In the genomic region with DNA sequence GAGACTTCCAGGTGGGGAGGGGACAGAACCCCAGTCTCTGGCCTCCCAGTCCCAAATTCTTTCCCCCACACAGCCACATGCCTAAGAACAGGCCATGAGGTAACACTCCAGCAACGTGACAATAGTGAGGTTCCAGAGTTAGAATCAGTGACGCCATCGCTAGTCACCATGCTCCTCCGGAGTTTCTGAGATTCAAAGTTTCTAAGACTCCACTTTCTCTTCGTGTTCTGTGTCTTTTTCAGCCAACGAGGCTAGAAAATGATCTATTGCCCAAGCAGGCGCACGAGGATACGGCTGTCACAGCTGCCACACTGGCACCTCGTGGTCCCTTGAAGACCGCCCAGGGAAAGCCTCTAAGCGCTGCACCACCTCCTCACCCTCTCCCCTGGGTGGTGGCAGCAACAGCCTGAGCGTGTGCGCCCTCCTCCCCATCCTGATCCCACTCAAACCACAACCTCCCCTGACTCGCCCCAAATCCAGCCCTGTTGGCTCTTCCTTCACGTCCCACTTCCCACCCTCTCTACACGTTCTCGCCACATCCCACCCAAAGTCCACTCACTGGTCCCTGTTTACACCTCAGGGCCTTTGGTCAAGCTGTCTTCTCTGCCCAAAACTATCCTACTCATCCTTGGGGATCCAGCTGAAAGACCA, we compare ENCODE assay signal across 6 cellular contexts. TPM values are rescaled to one million over a fixed set of nuclear protein-coding genes. Genes with fewer than 3 reads are reported as not detected.
DNase-seq lines count a peak whose midpoint lies in the region; ATAC-seq and TF ChIP-seq lines count a peak whose summit lies in the region.

No MANE protein-coding gene starts in this region.

- H3K4me3 Mint-ChIP-seq in activated T-cell treated with anti-CD3 and anti-CD28 coated beads, Interleukin-2, amount 50 U/mL, for 72 hours = peak overlapping the region; percentile 97 to 98

- no peaks in the 10 kb centered on the region for H3K27me3 ChIP-seq in thoracic aorta (replicated peaks; ENCODE audit: insufficient read depth)

- DNase-seq in COLO668 (lab: John Stamatoyannopoulos, UW; ENCODE audit: unreplicated experiment) (peak; percentile 37), Kasumi-1 (lab: John Stamatoyannopoulos, UW) (peak; percentile 67 to 80), kidney tubule cell (ENCODE audit: low spot score) (peak; percentile 59), thoracic aorta (ENCODE audit: low spot score) (no peak)
- DNase-seq in activated T-cell treated with anti-CD3 and anti-CD28 coated beads, Interleukin-2, amount 50 U/mL, for 72 hours = peak; percentile 54 to 62

- H3K27ac ChIP-seq in thoracic aorta = peak overlapping the region; percentile 87

- peak overlapping the region; percentile 96 for H3K4me3 ChIP-seq in thoracic aorta

- peaks cover 15 to 28% of the 10 kb centered on the region in 2 donors for H3K4me1 ChIP-seq in thoracic aorta (ENCODE audit: control insufficient read depth in 1 of 2, low read depth in 2 of 2)

- no peaks in the 10 kb centered on the region for H3K36me3 ChIP-seq in thoracic aorta

- H3K36me3 Mint-ChIP-seq in activated T-cell treated with anti-CD3 and anti-CD28 coated beads, Interleukin-2, amount 50 U/mL, for 72 hours (ENCODE audit: insufficient read depth in 2 of 2) = peaks cover 0 to 6% of the 10 kb centered on the region in 2 donors

- H3K27ac Mint-ChIP-seq in activated T-cell treated with anti-CD3 and anti-CD28 coated beads, Interleukin-2, amount 50 U/mL, for 72 hours = peak overlapping the region; percentile 96

- H3K4me1 Mint-ChIP-seq in activated T-cell treated with anti-CD3 and anti-CD28 coated beads, Interleukin-2, amount 50 U/mL, for 72 hours (ENCODE audit: low read depth) = peaks cover 37% of the 10 kb centered on the region

- TF ChIP-seq CTCF in thoracic aorta (IDR thresholded peaks at IDR 0.05) = no peak

- H3K9me3 Mint-ChIP-seq in activated T-cell treated with anti-CD3 and anti-CD28 coated beads, Interleukin-2, amount 50 U/mL, for 72 hours = no peaks in the 10 kb centered on the region

- ATAC-seq in activated T-cell treated with anti-CD3 and anti-CD28 coated beads, Interleukin-2, amount 50 U/mL, for 72 hours (replicated peaks in 1 of 2) = peak; percentile 31 to 44
- no peak for ATAC-seq in thoracic aorta (ENCODE audit: insufficient number of reproducible peaks, low FRiP score, low read depth)
- no peak for ATAC-seq in GM19324 (IDR thresholded peaks at IDR 0.05; ENCODE audit: low FRiP score, unreplicated experiment)

- H3K9me3 ChIP-seq in thoracic aorta = no peaks in the 10 kb centered on the region

- no peaks in the 10 kb centered on the region for H3K27me3 Mint-ChIP-seq in activated T-cell treated with anti-CD3 and anti-CD28 coated beads, Interleukin-2, amount 50 U/mL, for 72 hours (ENCODE audit: low read depth)

RNA-seq across cellular contexts. Expression of a gene that starts 1.0 kb away (rescaled TPM):
- total RNA-seq in activated T-cell treated with anti-CD3 and anti-CD28 coated beads, Interleukin-2, amount 50 U/mL, for 72 hours = 10 to 100 TPM; 61.9 to 77.2 TPM
- total RNA-seq in thoracic aorta = 100 to 1,000 TPM in 1 of 2 donors, 10 to 100 TPM in 1; 57.5 to 116 TPM

RNA-seq across cellular contexts. Expression of a gene that starts 2.8 kb away (rescaled TPM):
- total RNA-seq in activated T-cell treated with anti-CD3 and anti-CD28 coated beads, Interleukin-2, amount 50 U/mL, for 72 hours = not detected
- not detected for total RNA-seq in thoracic aorta

RNA-seq across cellular contexts. Expression of a gene that starts 28.1 kb away (rescaled TPM):
- total RNA-seq in activated T-cell treated with anti-CD3 and anti-CD28 coated beads, Interleukin-2, amount 50 U/mL, for 72 hours = under 1 TPM in 1 of 2 donors, not detected in 1; 0.17 TPM
- not detected for total RNA-seq in thoracic aorta

RNA-seq across cellular contexts. Expression of a gene that starts 28.3 kb away (rescaled TPM):
- 100 to 1,000 TPM; 430 to 436 TPM for total RNA-seq in activated T-cell treated with anti-CD3 and anti-CD28 coated beads, Interleukin-2, amount 50 U/mL, for 72 hours
- total RNA-seq in thoracic aorta = 100 to 1,000 TPM; 515 to 655 TPM

RNA-seq across cellular contexts. Expression of a gene that starts 39.1 kb away (rescaled TPM):
- total RNA-seq in activated T-cell treated with anti-CD3 and anti-CD28 coated beads, Interleukin-2, amount 50 U/mL, for 72 hours = 100 to 1,000 TPM; 369 to 410 TPM
- total RNA-seq in thoracic aorta = 100 to 1,000 TPM; 206 to 324 TPM

Comparison
In these comparisons a context has a peak if more than half of its experiments do, and no peak if none do; other contexts are left out.
1. ATAC-seq: peak in activated T-cell treated with anti-CD3 and anti-CD28 coated beads, Interleukin-2, amount 50 U/mL, for 72 hours (2 of 2); none in thoracic aorta (single experiment) and GM19324 (single experiment).